1 cellular context compared by ENCODE assay signal in the genomic region with DNA sequence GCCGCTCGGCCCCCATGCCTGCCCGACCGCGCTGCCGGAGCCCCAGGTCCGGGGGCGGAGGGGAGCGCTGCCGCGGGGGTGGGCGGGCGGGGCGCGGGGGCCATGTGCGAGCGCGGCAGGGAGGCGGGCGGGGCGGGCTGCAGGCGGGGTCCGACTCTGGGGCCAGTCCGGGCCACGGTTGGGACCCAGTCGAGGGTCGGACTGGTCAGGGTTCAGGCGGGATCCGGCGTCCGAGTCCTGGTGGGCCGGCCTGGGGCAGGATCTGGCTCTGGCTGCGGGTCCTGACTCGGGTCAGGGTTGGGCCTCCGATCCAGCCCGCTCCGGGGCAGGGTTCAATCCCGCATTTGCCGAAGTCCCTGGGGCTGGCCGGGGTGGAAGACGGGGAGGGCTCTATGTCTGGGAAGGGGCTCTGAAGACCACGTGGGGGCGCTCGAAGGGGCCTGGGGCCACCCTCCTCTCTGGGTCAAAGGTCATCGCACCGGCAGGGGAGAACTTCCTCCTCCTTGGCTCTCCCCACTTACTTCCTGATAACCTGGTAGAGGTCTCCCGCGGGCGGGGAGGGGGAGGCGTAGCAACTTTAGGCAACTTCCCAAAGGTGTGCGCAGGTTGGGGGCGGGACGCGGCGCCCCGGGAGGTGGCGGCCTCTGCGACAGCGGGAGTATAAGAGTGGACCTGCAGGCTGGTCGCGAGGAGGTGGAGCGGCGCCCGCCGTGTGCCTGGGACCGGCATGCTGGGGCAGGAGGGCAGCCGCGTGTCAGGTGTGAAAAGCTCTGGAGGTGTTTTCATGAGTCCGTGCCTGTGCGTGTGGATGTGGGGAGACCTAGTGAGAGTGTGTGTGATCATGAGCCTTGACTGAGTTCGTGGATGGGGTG.
TF ChIP-seq lines count a peak whose summit lies in the region.

No MANE protein-coding gene starts in this region.

TF ChIP-seq in neural cell, 6 proteins besides CTCF, POLR2A, EP300 and RAD21:
- TF ChIP-seq POLR2AphosphoS5 (IDR thresholded peaks at IDR 0.05) (no peak), SMC3 (conservative IDR thresholded peaks at IDR 0.05; ENCODE audit: poor library complexity) (peak; percentile 46)
